Comparison of ENCODE assay signal across 16 cellular contexts in the genomic region with DNA sequence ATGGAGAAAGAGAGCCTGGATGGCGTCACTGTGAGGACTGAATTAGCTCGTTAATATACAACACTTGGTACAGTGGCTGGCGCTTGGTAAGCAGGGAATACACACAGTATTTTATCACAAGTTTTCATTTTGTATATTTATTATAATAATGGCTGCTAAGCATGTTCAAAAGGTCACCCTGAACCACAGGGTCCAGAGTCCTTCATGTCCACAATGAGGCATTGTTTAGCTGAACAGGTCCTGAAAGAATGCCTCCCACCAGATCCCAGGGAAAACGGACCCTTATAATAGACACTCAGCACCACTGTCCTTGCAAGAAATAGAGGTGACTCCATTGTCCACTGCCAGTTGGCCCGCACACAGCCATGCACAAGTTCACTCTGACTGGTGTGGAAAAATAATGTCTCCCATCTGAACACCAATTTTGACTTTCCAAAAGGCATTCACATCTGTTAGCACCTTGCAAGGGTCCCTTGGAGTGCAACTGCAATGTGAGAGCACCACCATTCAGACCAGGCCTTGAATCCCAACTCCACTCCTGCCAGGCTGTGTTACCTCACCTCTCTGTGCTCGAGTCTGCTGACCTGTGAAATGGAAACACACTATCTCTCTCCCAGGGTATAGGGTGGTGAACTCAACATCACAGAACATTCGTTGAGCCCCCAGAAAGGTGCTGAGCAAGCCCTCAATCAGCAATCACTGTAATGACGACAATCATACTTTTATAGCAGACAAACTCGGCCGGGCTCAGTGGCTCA. TPM values are rescaled to one million over a fixed set of nuclear protein-coding genes. Genes with fewer than 3 reads are reported as not detected.
DNase-seq lines count a peak whose midpoint lies in the region; ATAC-seq, FAIRE-seq and TF ChIP-seq lines count a peak whose summit lies in the region.
"Had no signal": no experiment of that assay in that cellular context is flagged by ENCODE, and none has a peak within 500 bp of the region (broad histone marks: within the 10 kb centered on the region; RNA-seq: fewer than 3 reads in every experiment).

No MANE protein-coding gene starts in this region.

- DNase-seq in activated CD8-positive, alpha-beta T cell treated with anti-CD3 and anti-CD28 coated beads for 36 hours = no peak
- no peak for DNase-seq in activated CD8-positive, alpha-beta T cell treated with anti-CD3 and anti-CD28 coated beads, Interleukin-2, amount 10 ng/mL, durations not matched to agents 7 days and 5 days
- no peak for DNase-seq in DND-41
- DNase-seq in astrocyte (ENCODE audit: low read depth) = no peak
- DNase-seq in progenitor cell of endocrine pancreas (ENCODE audit: low spot score, unreplicated experiment) = no peak
- no peak for DNase-seq in tibial artery
- no peak for DNase-seq in aorta
- DNase-seq in T-helper 9 cell = no peak
- DNase-seq: activated T-cell treated with anti-CD3 and anti-CD28 coated beads for 4 hours, kidney glomerular epithelial cell had no signal

- peaks cover 39% of the 10 kb centered on the region for H3K36me3 Mint-ChIP-seq in activated CD8-positive, alpha-beta T cell treated with anti-CD3 and anti-CD28 coated beads for 36 hours (ENCODE audit: low read depth)
- peaks cover 36% of the 10 kb centered on the region for H3K36me3 Mint-ChIP-seq in activated CD8-positive, alpha-beta T cell treated with anti-CD3 and anti-CD28 coated beads, Interleukin-2, amount 10 ng/mL, durations not matched to agents 7 days and 5 days (ENCODE audit: low read depth)
- peaks cover 11% of the 10 kb centered on the region for H3K36me3 Mint-ChIP-seq in astrocyte (ENCODE audit: low read depth, unreplicated experiment)
- peaks cover 3% of the 10 kb centered on the region for H3K36me3 Mint-ChIP-seq in progenitor cell of endocrine pancreas (ENCODE audit: insufficient read depth)

- no peak for TF ChIP-seq CTCF in activated CD8-positive, alpha-beta T cell treated with anti-CD3 and anti-CD28 coated beads for 36 hours (IDR thresholded peaks at IDR 0.05)
- TF ChIP-seq CTCF in DND-41 (IDR thresholded peaks at IDR 0.05; ENCODE audit: borderline replicate concordance, extremely low read depth, low read length, poor library complexity, severe bottlenecking) (no peak), astrocyte (IDR thresholded peaks at IDR 0.05; ENCODE audit: insufficient read depth, low read depth, low read length) (no peak), progenitor cell of endocrine pancreas (IDR thresholded peaks at IDR 0.05; ENCODE audit: unreplicated experiment) (no peak), tibial artery (IDR thresholded peaks at IDR 0.05) (no peak)

- peak overlapping the region; percentile 33; the same call in 1 of the 2 replicates for H3K4me2 ChIP-seq in DND-41 (ENCODE audit: insufficient read depth, low read length)
- peak overlapping the region; percentile 10 for H3K4me2 ChIP-seq in astrocyte (ENCODE audit: low read length)

- H4K20me1 ChIP-seq in DND-41 (ENCODE audit: insufficient read depth, low read length) (peaks cover 66% of the 10 kb centered on the region), astrocyte (ENCODE audit: insufficient read depth, low read length) (peaks cover 79% of the 10 kb centered on the region)

- H3K27me3 ChIP-seq in DND-41 (ENCODE audit: insufficient read depth, low read length, poor library complexity) = no peaks in the 10 kb centered on the region
- no peaks in the 10 kb centered on the region for H3K27me3 ChIP-seq in astrocyte (ENCODE audit: insufficient read depth, low read length)
- H3K27me3 ChIP-seq in tibial artery = no peaks in the 10 kb centered on the region
- H3K27me3 ChIP-seq in aorta (ENCODE audit: control insufficient read depth in 1 of 2, insufficient read depth in 2 of 2, low read length in 1 of 2) = no peaks in the 10 kb centered on the region

- no peak for FAIRE-seq in astrocyte (lab: Jason Lieb, UNC)
- FAIRE-seq: A204.1, bronchial epithelial cell, GM18507, GM19239, HTR-8/SVneo had no signal

- no peaks in the 10 kb centered on the region for H3K9me3 Mint-ChIP-seq in activated CD8-positive, alpha-beta T cell treated with anti-CD3 and anti-CD28 coated beads for 36 hours
- H3K9me3 Mint-ChIP-seq in activated CD8-positive, alpha-beta T cell treated with anti-CD3 and anti-CD28 coated beads, Interleukin-2, amount 10 ng/mL, durations not matched to agents 7 days and 5 days (ENCODE audit: insufficient read depth) = no peaks in the 10 kb centered on the region
- H3K9me3 Mint-ChIP-seq in astrocyte (ENCODE audit: unreplicated experiment) (no peaks in the 10 kb centered on the region), progenitor cell of endocrine pancreas (ENCODE audit: low read depth) (no peaks in the 10 kb centered on the region)

- intact Hi-C loops in activated CD8-positive, alpha-beta T cell treated with anti-CD3 and anti-CD28 coated beads for 36 hours (cut with micrococcal nuclease) = no loop called here
- intact Hi-C loops in tibial artery (cut with DNase I; ENCODE audit: low total_unique reads) = no loop called here
- intact Hi-C loops in aorta (cut with DNase I) = no loop called here

- WGBS in aorta, 2 donors = 91 to 92% methylated on average over 10 of the region's 10 CpGs

- H3K9me3 ChIP-seq in DND-41 (ENCODE audit: insufficient read depth, low read length, severe bottlenecking) = no peaks in the 10 kb centered on the region
- H3K9me3 ChIP-seq in astrocyte (ENCODE audit: insufficient read depth, low read depth, low read length) = no peaks in the 10 kb centered on the region
- H3K9me3 ChIP-seq in tibial artery = no peaks in the 10 kb centered on the region
- no peaks in the 10 kb centered on the region for H3K9me3 ChIP-seq in aorta (ENCODE audit: control insufficient read depth, low read length)

- no peaks in the 10 kb centered on the region for H3K27me3 Mint-ChIP-seq in activated CD8-positive, alpha-beta T cell treated with anti-CD3 and anti-CD28 coated beads for 36 hours
- no peaks in the 10 kb centered on the region for H3K27me3 Mint-ChIP-seq in activated CD8-positive, alpha-beta T cell treated with anti-CD3 and anti-CD28 coated beads, Interleukin-2, amount 10 ng/mL, durations not matched to agents 7 days and 5 days (ENCODE audit: low read depth)
- H3K27me3 Mint-ChIP-seq in astrocyte (ENCODE audit: low read depth, unreplicated experiment) (no peaks in the 10 kb centered on the region), progenitor cell of endocrine pancreas (no peaks in the 10 kb centered on the region)

- H3K4me3 ChIP-seq in DND-41 (ENCODE audit: low read depth in 1 of 2, low read length in 2 of 2) = 0 out of 4 replicates have a peak overlapping the region, but pooled peaks of 1 of the 2 experiments have one; percentile 2
- H3K4me3 ChIP-seq in astrocyte (ENCODE audit: insufficient read depth, low read depth, low read length) = no peak overlapping the region
- no peak overlapping the region for H3K4me3 ChIP-seq in tibial artery
- no peak overlapping the region for H3K4me3 ChIP-seq in aorta (ENCODE audit: low read length in 2 of 2)
- H3K4me3 ChIP-seq: SK-N-MC had no signal

- H3K79me2 ChIP-seq in DND-41 (ENCODE audit: insufficient read depth, low read length) = peaks cover 99% of the 10 kb centered on the region
- H3K79me2 ChIP-seq in astrocyte (ENCODE audit: insufficient read depth, low read length) = peaks cover 91% of the 10 kb centered on the region

- H2AFZ ChIP-seq in DND-41 (ENCODE audit: low read depth, low read length) = no peak overlapping the region
- no peak overlapping the region for H2AFZ ChIP-seq in astrocyte (ENCODE audit: low read depth, low read length)

- H3K9ac ChIP-seq in DND-41 (ENCODE audit: low read depth, low read length) (no peak overlapping the region), astrocyte (ENCODE audit: low read length) (no peak overlapping the region)

- H3K27ac ChIP-seq in DND-41 (ENCODE audit: low read length) (no peak overlapping the region), astrocyte (ENCODE audit: low read depth, low read length) (no peak overlapping the region), tibial artery (no peak overlapping the region), aorta (ENCODE audit: low read depth in 1 of 2, low read length in 2 of 2) (no peak overlapping the region)
- H3K27ac ChIP-seq: SK-N-MC had no signal

- H3K4me3 Mint-ChIP-seq in activated CD8-positive, alpha-beta T cell treated with anti-CD3 and anti-CD28 coated beads for 36 hours = peak overlapping the region; percentile 95
- H3K4me3 Mint-ChIP-seq in activated CD8-positive, alpha-beta T cell treated with anti-CD3 and anti-CD28 coated beads, Interleukin-2, amount 10 ng/mL, durations not matched to agents 7 days and 5 days = no peak overlapping the region
- H3K4me3 Mint-ChIP-seq in astrocyte (ENCODE audit: unreplicated experiment) (peak overlapping the region; percentile 28), progenitor cell of endocrine pancreas (ENCODE audit: low read depth) (no peak overlapping the region)

- H3K4me1 ChIP-seq in DND-41 (ENCODE audit: insufficient read depth, low read length) = peaks cover 49% of the 10 kb centered on the region
- H3K4me1 ChIP-seq in astrocyte (ENCODE audit: insufficient read depth, low read length) = peaks cover 26% of the 10 kb centered on the region
- peaks cover 0 to 77% (median 56%) of the 10 kb centered on the region in 4 donors for H3K4me1 ChIP-seq in tibial artery
- peaks cover 0 to 5% of the 10 kb centered on the region in 2 donors for H3K4me1 ChIP-seq in aorta (ENCODE audit: control insufficient read depth in 1 of 2, insufficient read depth in 2 of 2, low read length in 2 of 2)

- ATAC-seq in activated CD8-positive, alpha-beta T cell treated with anti-CD3 and anti-CD28 coated beads for 36 hours = no peak
- no peak for ATAC-seq in activated CD8-positive, alpha-beta T cell treated with anti-CD3 and anti-CD28 coated beads, Interleukin-2, amount 10 ng/mL, durations not matched to agents 7 days and 5 days
- ATAC-seq in DND-41 (ENCODE audit: insufficient read depth, low read depth) = no peak
- no peak for ATAC-seq in aorta (ENCODE audit: low FRiP score)

- H3K36me3 ChIP-seq in DND-41 (ENCODE audit: insufficient read depth, low read length) (peaks cover 42% of the 10 kb centered on the region), astrocyte (ENCODE audit: insufficient read depth, low read length) (peaks cover 4% of the 10 kb centered on the region), tibial artery (no peaks in the 10 kb centered on the region), aorta (ENCODE audit: control insufficient read depth in 1 of 2, insufficient read depth in 2 of 2, low read length in 1 of 2) (no peaks in the 10 kb centered on the region)

- CTCF ChIA-PET in activated CD8-positive, alpha-beta T cell treated with anti-CD3 and anti-CD28 coated beads for 36 hours (lab: Charles Lee) = interaction anchor here (1.4 to 2.5 kb wide), 2 partner anchors 39 to 140 kb away, joined by 3 to 7 read pairs; no protein-coding TSS in a partner anchor
- CTCF ChIA-PET in activated CD8-positive, alpha-beta T cell treated with anti-CD3 and anti-CD28 coated beads, Interleukin-2, amount 10 ng/mL, durations not matched to agents 7 days and 5 days (lab: Charles Lee) = interaction anchor here (2.7 to 6.4 kb wide), 2 partner anchors 21 to 39 kb away, joined by 11 to 56 read pairs; no protein-coding TSS in a partner anchor

- no peak overlapping the region for H3K27ac Mint-ChIP-seq in activated CD8-positive, alpha-beta T cell treated with anti-CD3 and anti-CD28 coated beads for 36 hours
- no peak overlapping the region for H3K27ac Mint-ChIP-seq in activated CD8-positive, alpha-beta T cell treated with anti-CD3 and anti-CD28 coated beads, Interleukin-2, amount 10 ng/mL, durations not matched to agents 7 days and 5 days
- H3K27ac Mint-ChIP-seq in astrocyte (ENCODE audit: unreplicated experiment) (no peak overlapping the region), progenitor cell of endocrine pancreas (peak overlapping the region; percentile 52)

- POLR2A ChIA-PET in activated CD8-positive, alpha-beta T cell treated with anti-CD3 and anti-CD28 coated beads for 36 hours (lab: Charles Lee) = interaction anchor here (1.5 kb wide), 2 partner anchors 8 to 15 kb away, joined by 3 to 5 read pairs; no protein-coding TSS in a partner anchor
- POLR2A ChIA-PET in activated CD8-positive, alpha-beta T cell treated with anti-CD3 and anti-CD28 coated beads, Interleukin-2, amount 10 ng/mL, durations not matched to agents 7 days and 5 days (lab: Charles Lee) = interaction anchor here (0.6 to 1.1 kb wide), 2 partner anchors 175 to 183 kb away, joined by 3 to 4 read pairs; no protein-coding TSS in a partner anchor

- H3K4me1 Mint-ChIP-seq in activated CD8-positive, alpha-beta T cell treated with anti-CD3 and anti-CD28 coated beads for 36 hours (ENCODE audit: low read depth) = peaks cover 56% of the 10 kb centered on the region
- H3K4me1 Mint-ChIP-seq in activated CD8-positive, alpha-beta T cell treated with anti-CD3 and anti-CD28 coated beads, Interleukin-2, amount 10 ng/mL, durations not matched to agents 7 days and 5 days (ENCODE audit: low read depth) = peaks cover 62% of the 10 kb centered on the region
- H3K4me1 Mint-ChIP-seq in astrocyte (ENCODE audit: low read depth, unreplicated experiment) (peaks cover 32% of the 10 kb centered on the region), progenitor cell of endocrine pancreas (ENCODE audit: low read depth) (peaks cover 34% of the 10 kb centered on the region)

RNA-seq across cellular contexts. Expression of a gene that starts 3.9 kb away (rescaled TPM):
- 100 to 1,000 TPM; 481 to 484 TPM for total RNA-seq in activated CD8-positive, alpha-beta T cell treated with anti-CD3 and anti-CD28 coated beads for 36 hours
- total RNA-seq in activated CD8-positive, alpha-beta T cell treated with anti-CD3 and anti-CD28 coated beads, Interleukin-2, amount 10 ng/mL, durations not matched to agents 7 days and 5 days = 100 to 1,000 TPM; 250 to 259 TPM
- total RNA-seq in astrocyte (354 and 364 TPM in 2 replicates), progenitor cell of endocrine pancreas (123 and 133 TPM in 2 replicates), aorta (100 to 1,000 TPM in 1 of 2 donors, 10 to 100 TPM in 1; 92.4 to 100 TPM)
- polyA plus RNA-seq in aorta = 100 to 1,000 TPM in 1 of 2 donors, 10 to 100 TPM in 1; 72.2 to 126 TPM

RNA-seq across cellular contexts. Expression of a gene that starts 32.5 kb away (rescaled TPM):
- 10 to 100 TPM; 27.4 to 30.8 TPM for total RNA-seq in activated CD8-positive, alpha-beta T cell treated with anti-CD3 and anti-CD28 coated beads for 36 hours
- 10 to 100 TPM; 19.2 to 21.3 TPM for total RNA-seq in activated CD8-positive, alpha-beta T cell treated with anti-CD3 and anti-CD28 coated beads, Interleukin-2, amount 10 ng/mL, durations not matched to agents 7 days and 5 days
- total RNA-seq in astrocyte (88.8 and 91.1 TPM in 2 replicates), progenitor cell of endocrine pancreas (52.0 and 58.5 TPM in 2 replicates), aorta (10 to 100 TPM; 32.3 to 34.4 TPM)
- 10 to 100 TPM; 18.7 to 30.6 TPM for polyA plus RNA-seq in aorta

Comparison
In these comparisons a context has a peak if more than half of its experiments do, and no peak if none do; other contexts are left out.
1. H3K4me3 Mint-ChIP-seq: peak in activated CD8-positive, alpha-beta T cell treated with anti-CD3 and anti-CD28 coated beads for 36 hours (single experiment) and astrocyte (single experiment); none in activated CD8-positive, alpha-beta T cell treated with anti-CD3 and anti-CD28 coated beads, Interleukin-2, amount 10 ng/mL, durations not matched to agents 7 days and 5 days (single experiment) and progenitor cell of endocrine pancreas (single experiment).